In the genomic region with DNA sequence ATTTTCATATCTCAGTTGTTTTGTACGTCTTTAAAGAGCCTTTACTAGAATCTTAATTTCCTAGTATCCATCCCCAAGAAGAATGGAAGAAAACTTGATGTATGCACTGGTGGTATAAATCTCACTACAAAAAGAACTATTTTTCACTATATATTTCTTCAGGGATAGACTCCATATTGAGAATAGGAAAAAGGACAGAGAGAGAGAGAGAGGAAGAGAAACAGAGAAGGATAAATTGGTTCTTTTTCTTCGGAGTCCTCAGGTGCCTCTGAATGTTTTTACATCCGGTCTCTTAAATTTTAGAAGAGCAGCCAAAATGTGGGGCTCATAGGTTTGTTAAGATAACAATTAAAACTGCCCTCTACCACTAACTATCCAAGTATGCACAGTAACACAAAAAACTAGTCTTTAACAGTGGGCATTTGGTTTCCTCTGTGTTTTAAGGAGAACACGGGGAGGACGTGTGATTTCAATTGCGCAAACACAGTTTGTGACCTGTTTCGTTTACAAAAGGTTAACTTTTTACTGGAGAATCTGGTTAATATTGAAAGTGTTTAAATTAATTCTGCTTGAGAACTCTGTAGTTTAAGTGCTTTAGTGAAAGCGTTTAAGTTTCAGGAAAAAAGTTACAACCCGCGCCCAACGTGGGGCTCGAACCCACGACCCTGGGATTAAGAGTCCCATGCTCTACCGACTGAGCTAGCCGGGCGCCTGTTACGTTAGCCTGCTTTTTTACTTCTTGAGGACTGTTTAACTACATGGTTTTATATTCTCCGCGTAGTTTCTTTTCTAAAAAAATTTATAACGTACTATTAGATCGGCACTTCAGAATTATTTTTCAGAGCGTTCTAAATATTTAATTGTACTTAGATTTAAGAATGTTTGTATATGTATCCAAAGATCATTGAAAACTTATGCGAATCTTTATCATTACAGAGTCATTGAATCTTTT, we compare ENCODE assay signal across 1 cellular context.
TF ChIP-seq lines count a peak whose summit lies in the region.

No MANE protein-coding gene starts in this region.

TF ChIP-seq in GM12878, 131 proteins besides CTCF, POLR2A, EP300 and RAD21 (continues in another document):
- TF ChIP-seq, protein P1, sequence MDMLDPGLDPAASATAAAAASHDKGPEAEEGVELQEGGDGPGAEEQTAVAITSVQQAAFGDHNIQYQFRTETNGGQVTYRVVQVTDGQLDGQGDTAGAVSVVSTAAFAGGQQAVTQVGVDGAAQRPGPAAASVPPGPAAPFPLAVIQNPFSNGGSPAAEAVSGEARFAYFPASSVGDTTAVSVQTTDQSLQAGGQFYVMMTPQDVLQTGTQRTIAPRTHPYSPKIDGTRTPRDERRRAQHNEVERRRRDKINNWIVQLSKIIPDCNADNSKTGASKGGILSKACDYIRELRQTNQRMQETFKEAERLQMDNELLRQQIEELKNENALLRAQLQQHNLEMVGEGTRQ (IDR thresholded peaks at IDR 0.05; ENCODE audit: borderline replicate concordance, low read depth, low read length) = no peak
- TF ChIP-seq MTA3 (IDR thresholded peaks at IDR 0.05; ENCODE audit: borderline replicate concordance, low read length) (peak; percentile 57; the same call in 1 of the 2 replicates), MXI1 (IDR thresholded peaks at IDR 0.05; ENCODE audit: low read depth, low read length) (no peak), NR2C1 (IDR thresholded peaks at IDR 0.05) (no peak), ZBTB40 (IDR thresholded peaks at IDR 0.05; ENCODE audit: borderline replicate concordance) (peak; percentile 86; the same call in 1 of the 2 replicates), HDAC2 (IDR thresholded peaks at IDR 0.05) (no peak), GABPA (IDR thresholded peaks at IDR 0.05; ENCODE audit: low read depth) (peak; percentile 46; the same call in 1 of the 2 replicates), SREBF2 (IDR thresholded peaks at IDR 0.05; ENCODE audit: low read length) (peak; percentile 97), TBL1XR1 (IDR thresholded peaks at IDR 0.05; ENCODE audit: low read depth, low read length) (peak; percentile 70; the same call in 1 of the 2 replicates), RUNX3 (IDR thresholded peaks at IDR 0.05; ENCODE audit: low read length) (peak; percentile 61), ZSCAN29 (IDR thresholded peaks at IDR 0.05) (peak; percentile 90), STAT3 (IDR thresholded peaks at IDR 0.05; ENCODE audit: low read depth, low read length) (no peak), EED (IDR thresholded peaks at IDR 0.05; ENCODE audit: low read depth) (no peak), CREB1 (IDR thresholded peaks at IDR 0.05; ENCODE audit: low read depth) (peak; percentile 47), RFX5 (IDR thresholded peaks at IDR 0.05; ENCODE audit: low read depth, low read length) (no peak), SMARCA5 (IDR thresholded peaks at IDR 0.05) (peak; percentile 86), KAT2A (conservative IDR thresholded peaks at IDR 0.05; ENCODE audit: control insufficient read depth, low read depth, low read length) (no peak), KLF5 (IDR thresholded peaks at IDR 0.05; ENCODE audit: partially characterized antibody) (peak; percentile 30), YY1 (IDR thresholded peaks at IDR 0.05; ENCODE audit: low read depth, low read length) (peak; percentile 74), STAT1 (conservative IDR thresholded peaks at IDR 0.05) (0 out of 2 replicates have a peak, but pooled peaks have one; percentile 34), IKZF1 (conservative IDR thresholded peaks at IDR 0.05) (0 out of 2 replicates have a peak, but pooled peaks have one; percentile 25), CREM (IDR thresholded peaks at IDR 0.05; ENCODE audit: low read depth) (0 out of 2 replicates have a peak, but pooled peaks have one; percentile 27), POU2F2 (IDR thresholded peaks at IDR 0.05; ENCODE audit: borderline replicate concordance, low read depth, low read length) (peak; percentile 69; the same call in 1 of the 3 replicates), ZNF24 (IDR thresholded peaks at IDR 0.05) (peak; percentile 100), RBBP5 (conservative IDR thresholded peaks at IDR 0.05) (peak; percentile 45; the same call in 1 of the 2 replicates), CEBPB (IDR thresholded peaks at IDR 0.05; ENCODE audit: borderline replicate concordance in 1 of 2, low read depth in 2 of 2, low read length in 2 of 2) (no peak), NBN (IDR thresholded peaks at IDR 0.05) (peak; percentile 56; the same call in 1 of the 2 replicates), SKIL (IDR thresholded peaks at IDR 0.05; ENCODE audit: low read depth, poor library complexity, severe bottlenecking) (peak; percentile 90), TARDBP (IDR thresholded peaks at IDR 0.05; ENCODE audit: borderline replicate concordance) (peak; percentile 97), TCF12 (IDR thresholded peaks at IDR 0.05; ENCODE audit: low read depth, low read length) (no peak), FOXM1 (IDR thresholded peaks at IDR 0.05; ENCODE audit: low read depth, low read length) (peak; percentile 26; the same call in 1 of the 2 replicates), JUNB (IDR thresholded peaks at IDR 0.05) (0 out of 2 replicates have a peak, but pooled peaks have one; percentile 17), ATF7 (IDR thresholded peaks at IDR 0.05; ENCODE audit: low read depth) (peak; percentile 45), RB1 (IDR thresholded peaks at IDR 0.05; ENCODE audit: borderline replicate concordance) (peak; percentile 70), HCFC1 (IDR thresholded peaks at IDR 0.05; ENCODE audit: low read length) (0 out of 2 replicates have a peak, but pooled peaks have one; percentile 36), HSF1 (IDR thresholded peaks at IDR 0.05; ENCODE audit: low read depth, low read length) (0 out of 2 replicates have a peak, but pooled peaks have one; percentile 67)
- TF ChIP-seq, protein P2, sequence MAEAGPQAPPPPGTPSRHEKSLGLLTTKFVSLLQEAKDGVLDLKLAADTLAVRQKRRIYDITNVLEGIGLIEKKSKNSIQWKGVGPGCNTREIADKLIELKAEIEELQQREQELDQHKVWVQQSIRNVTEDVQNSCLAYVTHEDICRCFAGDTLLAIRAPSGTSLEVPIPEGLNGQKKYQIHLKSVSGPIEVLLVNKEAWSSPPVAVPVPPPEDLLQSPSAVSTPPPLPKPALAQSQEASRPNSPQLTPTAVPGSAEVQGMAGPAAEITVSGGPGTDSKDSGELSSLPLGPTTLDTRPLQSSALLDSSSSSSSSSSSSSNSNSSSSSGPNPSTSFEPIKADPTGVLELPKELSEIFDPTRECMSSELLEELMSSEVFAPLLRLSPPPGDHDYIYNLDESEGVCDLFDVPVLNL (IDR thresholded peaks at IDR 0.05; ENCODE audit: low read depth, low read length) = no peak
- TF ChIP-seq, protein P3, sequence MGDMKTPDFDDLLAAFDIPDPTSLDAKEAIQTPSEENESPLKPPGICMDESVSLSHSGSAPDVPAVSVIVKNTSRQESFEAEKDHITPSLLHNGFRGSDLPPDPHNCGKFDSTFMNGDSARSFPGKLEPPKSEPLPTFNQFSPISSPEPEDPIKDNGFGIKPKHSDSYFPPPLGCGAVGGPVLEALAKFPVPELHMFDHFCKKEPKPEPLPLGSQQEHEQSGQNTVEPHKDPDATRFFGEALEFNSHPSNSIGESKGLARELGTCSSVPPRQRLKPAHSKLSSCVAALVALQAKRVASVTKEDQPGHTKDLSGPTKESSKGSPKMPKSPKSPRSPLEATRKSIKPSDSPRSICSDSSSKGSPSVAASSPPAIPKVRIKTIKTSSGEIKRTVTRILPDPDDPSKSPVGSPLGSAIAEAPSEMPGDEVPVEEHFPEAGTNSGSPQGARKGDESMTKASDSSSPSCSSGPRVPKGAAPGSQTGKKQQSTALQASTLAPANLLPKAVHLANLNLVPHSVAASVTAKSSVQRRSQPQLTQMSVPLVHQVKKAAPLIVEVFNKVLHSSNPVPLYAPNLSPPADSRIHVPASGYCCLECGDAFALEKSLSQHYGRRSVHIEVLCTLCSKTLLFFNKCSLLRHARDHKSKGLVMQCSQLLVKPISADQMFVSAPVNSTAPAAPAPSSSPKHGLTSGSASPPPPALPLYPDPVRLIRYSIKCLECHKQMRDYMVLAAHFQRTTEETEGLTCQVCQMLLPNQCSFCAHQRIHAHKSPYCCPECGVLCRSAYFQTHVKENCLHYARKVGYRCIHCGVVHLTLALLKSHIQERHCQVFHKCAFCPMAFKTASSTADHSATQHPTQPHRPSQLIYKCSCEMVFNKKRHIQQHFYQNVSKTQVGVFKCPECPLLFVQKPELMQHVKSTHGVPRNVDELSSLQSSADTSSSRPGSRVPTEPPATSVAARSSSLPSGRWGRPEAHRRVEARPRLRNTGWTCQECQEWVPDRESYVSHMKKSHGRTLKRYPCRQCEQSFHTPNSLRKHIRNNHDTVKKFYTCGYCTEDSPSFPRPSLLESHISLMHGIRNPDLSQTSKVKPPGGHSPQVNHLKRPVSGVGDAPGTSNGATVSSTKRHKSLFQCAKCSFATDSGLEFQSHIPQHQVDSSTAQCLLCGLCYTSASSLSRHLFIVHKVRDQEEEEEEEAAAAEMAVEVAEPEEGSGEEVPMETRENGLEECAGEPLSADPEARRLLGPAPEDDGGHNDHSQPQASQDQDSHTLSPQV (IDR thresholded peaks at IDR 0.05) = no peak
- TF ChIP-seq, protein P4, sequence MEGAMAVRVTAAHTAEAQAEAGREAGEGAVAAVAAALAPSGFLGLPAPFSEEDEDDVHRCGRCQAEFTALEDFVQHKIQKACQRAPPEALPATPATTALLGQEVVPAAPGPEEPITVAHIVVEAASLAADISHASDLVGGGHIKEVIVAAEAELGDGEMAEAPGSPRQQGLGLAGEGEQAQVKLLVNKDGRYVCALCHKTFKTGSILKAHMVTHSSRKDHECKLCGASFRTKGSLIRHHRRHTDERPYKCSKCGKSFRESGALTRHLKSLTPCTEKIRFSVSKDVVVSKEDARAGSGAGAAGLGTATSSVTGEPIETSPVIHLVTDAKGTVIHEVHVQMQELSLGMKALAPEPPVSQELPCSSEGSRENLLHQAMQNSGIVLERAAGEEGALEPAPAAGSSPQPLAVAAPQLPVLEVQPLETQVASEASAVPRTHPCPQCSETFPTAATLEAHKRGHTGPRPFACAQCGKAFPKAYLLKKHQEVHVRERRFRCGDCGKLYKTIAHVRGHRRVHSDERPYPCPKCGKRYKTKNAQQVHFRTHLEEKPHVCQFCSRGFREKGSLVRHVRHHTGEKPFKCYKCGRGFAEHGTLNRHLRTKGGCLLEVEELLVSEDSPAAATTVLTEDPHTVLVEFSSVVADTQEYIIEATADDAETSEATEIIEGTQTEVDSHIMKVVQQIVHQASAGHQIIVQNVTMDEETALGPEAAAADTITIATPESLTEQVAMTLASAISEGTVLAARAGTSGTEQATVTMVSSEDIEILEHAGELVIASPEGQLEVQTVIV (IDR thresholded peaks at IDR 0.05; ENCODE audit: borderline replicate concordance, partially characterized antibody) = no peak
- TF ChIP-seq, protein P5, sequence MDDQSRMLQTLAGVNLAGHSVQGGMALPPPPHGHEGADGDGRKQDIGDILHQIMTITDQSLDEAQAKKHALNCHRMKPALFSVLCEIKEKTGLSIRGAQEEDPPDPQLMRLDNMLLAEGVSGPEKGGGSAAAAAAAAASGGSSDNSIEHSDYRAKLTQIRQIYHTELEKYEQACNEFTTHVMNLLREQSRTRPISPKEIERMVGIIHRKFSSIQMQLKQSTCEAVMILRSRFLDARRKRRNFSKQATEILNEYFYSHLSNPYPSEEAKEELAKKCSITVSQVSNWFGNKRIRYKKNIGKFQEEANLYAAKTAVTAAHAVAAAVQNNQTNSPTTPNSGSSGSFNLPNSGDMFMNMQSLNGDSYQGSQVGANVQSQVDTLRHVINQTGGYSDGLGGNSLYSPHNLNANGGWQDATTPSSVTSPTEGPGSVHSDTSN (IDR thresholded peaks at IDR 0.05; ENCODE audit: insufficient replicate concordance, low read depth, low read length) = no peak
